ENCODE assay signal across 22 cellular contexts in the genomic region with DNA sequence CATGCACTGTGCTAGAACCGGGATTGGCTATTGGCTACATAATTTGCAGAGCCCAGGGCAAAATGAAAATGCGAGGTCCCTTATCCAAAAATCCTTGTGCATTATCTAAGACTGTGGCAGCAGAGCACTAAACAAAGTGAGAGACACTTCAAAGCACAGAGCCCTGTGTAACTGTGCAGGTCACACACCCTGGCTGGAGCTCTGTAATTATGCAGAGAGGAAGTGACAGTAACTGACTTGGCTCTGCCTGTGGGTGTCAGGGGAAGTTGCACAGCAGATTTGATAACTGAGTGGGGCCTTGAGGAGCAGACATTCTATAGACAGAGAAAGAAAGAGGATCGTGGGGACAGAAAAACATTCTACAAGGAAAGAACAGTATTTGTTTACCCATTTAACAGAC.
DNase-seq lines count a peak whose midpoint lies in the region; ATAC-seq and TF ChIP-seq lines count a peak whose summit lies in the region.
"Had no signal": no experiment of that assay in that cellular context is flagged by ENCODE, and none has a peak within 500 bp of the region (broad histone marks: within the 10 kb centered on the region; RNA-seq: fewer than 3 reads in every experiment).

No MANE protein-coding gene starts in this region.

- no peaks in the 10 kb centered on the region for H3K4me1 ChIP-seq in CD4-positive, alpha-beta memory T cell (ENCODE audit: insufficient read depth, low read length)
- no peaks in the 10 kb centered on the region for H3K4me1 ChIP-seq in smooth muscle cell (ENCODE audit: low read depth)
- H3K4me1 ChIP-seq: parathyroid adenoma had no signal

- DNase-seq in CD4-positive, alpha-beta memory T cell = no peak
- DNase-seq in Jurkat, Clone E6-1 (ENCODE audit: low read depth, low spot score) = peak; percentile 60
- peak; percentile 12 for DNase-seq in activated naive CD8-positive, alpha-beta T cell treated with anti-CD3 and anti-CD28 coated beads for 36 hours
- DNase-seq in hypothalamus (lab: John Stamatoyannopoulos, UW) = no peak
- DNase-seq in smooth muscle cell (lab: John Stamatoyannopoulos, UW; ENCODE audit: unreplicated experiment) = no peak
- DNase-seq: DMS79 treated with DMSO at 0.1 percent for 48 hours; glutamatergic neuron; HFFc6; immature natural killer cell; NCI-H146; NK-92 treated with Interleukin-12 subunit alpha and Interleukin-12 subunit beta, amount 100 ng/mL, for 24 hours; SHP77 treated with DMSO at 0.1 percent for 48 hours had no signal

- H3K4me2 ChIP-seq in smooth muscle cell = no peak overlapping the region

- H3K9me3 Mint-ChIP-seq in CD4-positive, alpha-beta memory T cell = peaks cover 0 to 2% (median 0%) of the 10 kb centered on the region in 8 donors
- H3K9me3 Mint-ChIP-seq in T-helper 1 cell treated with Interleukin-12 subunit alpha and Interleukin-12 subunit beta and Interleukin-4 antibody, amounts not matched to agents 30 μg/mL and 1 μg/mL, for 36 hours = no peaks in the 10 kb centered on the region
- H3K9me3 Mint-ChIP-seq in activated naive CD8-positive, alpha-beta T cell treated with anti-CD3 and anti-CD28 coated beads for 36 hours = no peaks in the 10 kb centered on the region
- H3K9me3 Mint-ChIP-seq: immature natural killer cell; stimulated activated memory B cell treated with anti-CD40 and anti-IgM and Interleukin-4, amounts not matched to agents 10 μg/mL and 1 μg/mL and 100 μg/mL, for 72 hours; type B pancreatic cell had no signal

- H3K4me3 ChIP-seq in CD4-positive, alpha-beta memory T cell (ENCODE audit: low read length in 2 of 2) = no peak overlapping the region
- H3K4me3 ChIP-seq in Jurkat, Clone E6-1 (ENCODE audit: low read length) = no peak overlapping the region
- H3K4me3 ChIP-seq in smooth muscle cell = no peak overlapping the region
- H3K4me3 ChIP-seq: cardiac muscle cell, lung, skin epidermis had no signal

- H3K36me3 Mint-ChIP-seq in CD4-positive, alpha-beta memory T cell = no peaks in the 10 kb centered on the region
- peaks cover 2% of the 10 kb centered on the region for H3K36me3 Mint-ChIP-seq in T-helper 1 cell treated with Interleukin-12 subunit alpha and Interleukin-12 subunit beta and Interleukin-4 antibody, amounts not matched to agents 30 μg/mL and 1 μg/mL, for 36 hours (ENCODE audit: low read depth)
- H3K36me3 Mint-ChIP-seq in activated naive CD8-positive, alpha-beta T cell treated with anti-CD3 and anti-CD28 coated beads for 36 hours = no peaks in the 10 kb centered on the region
- H3K36me3 Mint-ChIP-seq: IgD-negative memory B cell; immature natural killer cell; stimulated activated memory B cell treated with anti-CD40 and anti-IgM and Interleukin-4, amounts not matched to agents 10 μg/mL and 1 μg/mL and 100 μg/mL, for 72 hours; type B pancreatic cell had no signal

- ATAC-seq in GM21390 (IDR thresholded peaks at IDR 0.05; ENCODE audit: unreplicated experiment) = no peak
- ATAC-seq: esophagus mucosa; stimulated activated memory B cell treated with anti-CD40 and anti-IgM and Interleukin-4, amounts not matched to agents 10 μg/mL and 1 μg/mL and 100 μg/mL, for 72 hours had no signal

- CTCF ChIA-PET in CD4-positive, alpha-beta memory T cell (lab: Charles Lee; ENCODE audit: partially characterized antibody) = no interaction called here

- TF ChIP-seq CTCF in smooth muscle cell (IDR thresholded peaks at IDR 0.05; ENCODE audit: borderline replicate concordance, insufficient read depth, poor library complexity, severe bottlenecking) = no peak

- intact Hi-C loops in CD4-positive, alpha-beta memory T cell (cut with micrococcal nuclease) = no loop called here

- H3K4me1 Mint-ChIP-seq in CD4-positive, alpha-beta memory T cell = peaks cover 0 to 13% (median 7%) of the 10 kb centered on the region in 4 donors
- H3K4me1 Mint-ChIP-seq in T-helper 1 cell treated with Interleukin-12 subunit alpha and Interleukin-12 subunit beta and Interleukin-4 antibody, amounts not matched to agents 30 μg/mL and 1 μg/mL, for 36 hours (ENCODE audit: low read depth) = peaks cover 23% of the 10 kb centered on the region
- peaks cover 14% of the 10 kb centered on the region for H3K4me1 Mint-ChIP-seq in activated naive CD8-positive, alpha-beta T cell treated with anti-CD3 and anti-CD28 coated beads for 36 hours
- H3K4me1 Mint-ChIP-seq: stimulated activated memory B cell treated with anti-CD40 and anti-IgM and Interleukin-4, amounts not matched to agents 10 μg/mL and 1 μg/mL and 100 μg/mL, for 72 hours had no signal

- no peaks in the 10 kb centered on the region for H3K27me3 Mint-ChIP-seq in CD4-positive, alpha-beta memory T cell
- no peaks in the 10 kb centered on the region for H3K27me3 Mint-ChIP-seq in T-helper 1 cell treated with Interleukin-12 subunit alpha and Interleukin-12 subunit beta and Interleukin-4 antibody, amounts not matched to agents 30 μg/mL and 1 μg/mL, for 36 hours (ENCODE audit: low read depth)
- no peaks in the 10 kb centered on the region for H3K27me3 Mint-ChIP-seq in activated naive CD8-positive, alpha-beta T cell treated with anti-CD3 and anti-CD28 coated beads for 36 hours
- H3K27me3 Mint-ChIP-seq: IgD-negative memory B cell; stimulated activated memory B cell treated with anti-CD40 and anti-IgM and Interleukin-4, amounts not matched to agents 10 μg/mL and 1 μg/mL and 100 μg/mL, for 72 hours; type B pancreatic cell had no signal

- no peak overlapping the region for H3K27ac ChIP-seq in CD4-positive, alpha-beta memory T cell (ENCODE audit: low read depth, low read length)
- H3K27ac ChIP-seq in smooth muscle cell (ENCODE audit: low read depth) = no peak overlapping the region
- H3K27ac ChIP-seq: cardiac muscle cell, parathyroid adenoma, skin epidermis had no signal

- H3K36me3 ChIP-seq in CD4-positive, alpha-beta memory T cell (ENCODE audit: insufficient read depth, low read length) = no peaks in the 10 kb centered on the region
- H3K36me3 ChIP-seq in smooth muscle cell (ENCODE audit: low read depth) = no peaks in the 10 kb centered on the region
- H3K36me3 ChIP-seq: cardiac muscle cell had no signal

- POLR2A ChIA-PET in CD4-positive, alpha-beta memory T cell (lab: Charles Lee; ENCODE audit: partially characterized antibody) = no interaction called here

- H4K20me1 ChIP-seq in smooth muscle cell (ENCODE audit: low read depth) = no peaks in the 10 kb centered on the region

- no peaks in the 10 kb centered on the region for H3K79me2 ChIP-seq in smooth muscle cell (ENCODE audit: low read depth)
- H3K79me2 ChIP-seq: parathyroid adenoma had no signal

- no peak overlapping the region for H2AFZ ChIP-seq in smooth muscle cell (ENCODE audit: low read depth)
- H2AFZ ChIP-seq: parathyroid adenoma had no signal

- no peak overlapping the region for H3K9ac ChIP-seq in smooth muscle cell (ENCODE audit: low read depth)
- H3K9ac ChIP-seq: parathyroid adenoma had no signal

- peak overlapping the region in 4 of 8 donors; percentile 0 to 43 (median 20) for H3K4me3 Mint-ChIP-seq in CD4-positive, alpha-beta memory T cell
- peak overlapping the region; percentile 53 for H3K4me3 Mint-ChIP-seq in T-helper 1 cell treated with Interleukin-12 subunit alpha and Interleukin-12 subunit beta and Interleukin-4 antibody, amounts not matched to agents 30 μg/mL and 1 μg/mL, for 36 hours
- H3K4me3 Mint-ChIP-seq in activated naive CD8-positive, alpha-beta T cell treated with anti-CD3 and anti-CD28 coated beads for 36 hours = no peak overlapping the region
- H3K4me3 Mint-ChIP-seq: HFFc6; IgD-negative memory B cell; stimulated activated memory B cell treated with anti-CD40 and anti-IgM and Interleukin-4, amounts not matched to agents 10 μg/mL and 1 μg/mL and 100 μg/mL, for 72 hours; type B pancreatic cell had no signal

- WGBS in smooth muscle cell (ENCODE audit: low lambda C conversion rate) = 63% methylated on average over 3 of the region's 3 CpGs

- no peaks in the 10 kb centered on the region for H3K9me3 ChIP-seq in CD4-positive, alpha-beta memory T cell (ENCODE audit: control insufficient read depth in 1 of 2, low read length in 2 of 2)
- H3K9me3 ChIP-seq in smooth muscle cell (replicated peaks; ENCODE audit: low read depth) = no peaks in the 10 kb centered on the region

- peak overlapping the region in 5 of 7 donors; percentile 4 to 54 (median 29) for H3K27ac Mint-ChIP-seq in CD4-positive, alpha-beta memory T cell
- H3K27ac Mint-ChIP-seq in T-helper 1 cell treated with Interleukin-12 subunit alpha and Interleukin-12 subunit beta and Interleukin-4 antibody, amounts not matched to agents 30 μg/mL and 1 μg/mL, for 36 hours = peak overlapping the region; percentile 85
- H3K27ac Mint-ChIP-seq in activated naive CD8-positive, alpha-beta T cell treated with anti-CD3 and anti-CD28 coated beads for 36 hours = peak overlapping the region; percentile 79
- H3K27ac Mint-ChIP-seq: HFFc6; IgD-negative memory B cell; stimulated activated memory B cell treated with anti-CD40 and anti-IgM and Interleukin-4, amounts not matched to agents 10 μg/mL and 1 μg/mL and 100 μg/mL, for 72 hours; type B pancreatic cell had no signal

- no peaks in the 10 kb centered on the region for H3K27me3 ChIP-seq in CD4-positive, alpha-beta memory T cell (ENCODE audit: insufficient read depth, low read length)
- no peaks in the 10 kb centered on the region for H3K27me3 ChIP-seq in smooth muscle cell (ENCODE audit: low read depth)
- H3K27me3 ChIP-seq: cardiac muscle cell had no signal

- no peaks in the 10 kb centered on the region for H3F3A ChIP-seq in smooth muscle cell (ENCODE audit: low read depth)

Comparison
In these comparisons a context has a peak if more than half of its experiments do, and no peak if none do; other contexts are left out.
1. DNase-seq: peak in Jurkat, Clone E6-1 (single experiment) and activated naive CD8-positive, alpha-beta T cell treated with anti-CD3 and anti-CD28 coated beads for 36 hours (single experiment); none in CD4-positive, alpha-beta memory T cell (0 of 5), hypothalamus (0 of 51) and smooth muscle cell (single experiment).
2. H3K27ac Mint-ChIP-seq: peak in every context shown above with its lines; median percentile 85 in T-helper 1 cell treated with Interleukin-12 subunit alpha and Interleukin-12 subunit beta and Interleukin-4 antibody, amounts not matched to agents 30 μg/mL and 1 μg/mL, for 36 hours; 79 in activated naive CD8-positive, alpha-beta T cell treated with anti-CD3 and anti-CD28 coated beads for 36 hours; 29 in CD4-positive, alpha-beta memory T cell.